25 cellular contexts compared by ENCODE assay signal in the genomic region with DNA sequence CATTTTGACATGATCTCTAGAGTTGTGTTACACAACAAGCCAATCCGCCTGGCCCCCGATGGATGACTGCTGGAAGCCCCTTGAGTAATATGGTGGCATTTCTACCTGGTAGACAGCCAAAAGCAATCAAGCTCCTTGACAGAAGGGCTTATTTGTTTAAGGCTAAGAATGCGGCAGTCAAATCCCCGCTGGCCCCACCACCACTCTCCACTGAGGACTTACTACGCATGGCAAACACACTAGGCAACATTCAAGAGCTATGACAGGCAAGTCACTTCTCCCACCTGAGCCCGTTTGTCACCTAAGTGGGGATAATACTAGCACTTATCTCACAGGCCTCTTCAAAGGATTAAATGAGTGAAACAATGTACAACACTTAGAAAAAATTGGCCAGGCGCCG. TPM values are rescaled to one million over a fixed set of nuclear protein-coding genes. Genes with fewer than 3 reads are reported as not detected.
DNase-seq lines count a peak whose midpoint lies in the region; ATAC-seq and TF ChIP-seq lines count a peak whose summit lies in the region.
"Had no signal": no experiment of that assay in that cellular context is flagged by ENCODE, and none has a peak within 500 bp of the region (broad histone marks: within the 10 kb centered on the region; RNA-seq: fewer than 3 reads in every experiment).

No MANE protein-coding gene starts in this region.

- DNase-seq in NCI-H1436 (lab: John Stamatoyannopoulos, UW) (peak; percentile 57), NCI-H2171 (lab: John Stamatoyannopoulos, UW) (peak; percentile 25), chondrocyte (ENCODE audit: low spot score) (no peak), sciatic nerve (ENCODE audit: low spot score) (peak; percentile 30), neuronal stem cell (ENCODE audit: low spot score) (no peak), RKO (ENCODE audit: low spot score) (no peak), NCI-H1694 treated with DMSO at 0.1 percent for 48 hours (lab: John Stamatoyannopoulos, UW) (no peak)
- DNase-seq: activated CD4-positive, alpha-beta T cell treated with anti-CD3 and anti-CD28 coated beads for 36 hours; activated CD8-positive, alpha-beta T cell treated with anti-CD3 and anti-CD28 coated beads, Interleukin-2, amount 10 ng/mL, durations not matched to agents 7 days and 5 days; activated naive CD8-positive, alpha-beta T cell treated with anti-CD3 and anti-CD28 coated beads, Interleukin-2, amount 10 ng/mL, durations not matched to agents 7 days and 5 days; COR-L47; islet precursor cell; left ventricle myocardium superior; NCI-H1105 treated with DMSO at 0.1 percent for 48 hours; NCI-H748 treated with DMSO at 0.1 percent for 48 hours; nephron progenitor cell; ovary; stimulated activated CD4-positive, alpha-beta T cell treated with anti-CD3 and anti-CD28 coated beads, Interleukin-1b, Interleukin-23, amount 100 ng/mL, for 48 hours; T-helper 17 cell; transverse colon had no signal

- H2BK5ac ChIP-seq in neuronal stem cell (ENCODE audit: low read length), result no peak overlapping the region

- no peak overlapping the region for H3K18ac ChIP-seq in neuronal stem cell (ENCODE audit: low read length)

- peaks cover 4 to 12% of the 10 kb centered on the region in 2 donors for H3K4me1 ChIP-seq in neuronal stem cell (ENCODE audit: control insufficient read depth in 2 of 2, insufficient read depth in 1 of 2, low read depth in 1 of 2, low read length in 2 of 2)
- H3K4me1 ChIP-seq: BLaER1 treated with 17β-estradiol and CSF1 and Interleukin-3, amounts not matched to agents 10 nM and 100 nM; transverse colon had no signal

- no peak overlapping the region for H3K4me3 Mint-ChIP-seq in chondrocyte (ENCODE audit: unreplicated experiment)
- H3K4me3 Mint-ChIP-seq: activated CD4-positive, alpha-beta T cell treated with anti-CD3 and anti-CD28 coated beads for 36 hours; activated CD8-positive, alpha-beta T cell treated with anti-CD3 and anti-CD28 coated beads, Interleukin-2, amount 10 ng/mL, durations not matched to agents 7 days and 5 days; activated naive CD8-positive, alpha-beta T cell treated with anti-CD3 and anti-CD28 coated beads, Interleukin-2, amount 10 ng/mL, durations not matched to agents 7 days and 5 days; nephron progenitor cell; T-helper 17 cell had no signal

- H3K27me3 ChIP-seq in neuronal stem cell (ENCODE audit: control insufficient read depth in 3 of 3, insufficient read depth in 3 of 3, low read depth in 1 of 3, low read length in 3 of 3), result no peaks in the 10 kb centered on the region
- H3K27me3 ChIP-seq: BLaER1 treated with 17β-estradiol and CSF1 and Interleukin-3, amounts not matched to agents 10 nM and 100 nM; ovary; transverse colon had no signal

- peaks cover 10% of the 10 kb centered on the region for H3K36me3 Mint-ChIP-seq in chondrocyte (ENCODE audit: low read depth)

- WGBS in neuronal stem cell (ENCODE audit: extremely low coverage in 2 of 2, insufficient read length in 2 of 2, insufficient replicate concordance in 1 of 2), 2 donors, result no CpG with 5 or more reads among the region's 8 CpGs

- H3K27me3 Mint-ChIP-seq in chondrocyte (ENCODE audit: low read depth), result no peaks in the 10 kb centered on the region
- H3K27me3 Mint-ChIP-seq: activated CD4-positive, alpha-beta T cell treated with anti-CD3 and anti-CD28 coated beads for 36 hours; activated naive CD8-positive, alpha-beta T cell treated with anti-CD3 and anti-CD28 coated beads, Interleukin-2, amount 10 ng/mL, durations not matched to agents 7 days and 5 days; T-helper 17 cell had no signal

- H3K9ac ChIP-seq in neuronal stem cell (ENCODE audit: low read depth, low read length, poor library complexity), result no peak overlapping the region
- H3K9ac ChIP-seq: BLaER1 treated with 17β-estradiol and CSF1 and Interleukin-3, amounts not matched to agents 10 nM and 100 nM had no signal

- no peaks in the 10 kb centered on the region for H3K79me1 ChIP-seq in neuronal stem cell (ENCODE audit: low read depth, low read length)

- intact Hi-C loops in sciatic nerve (cut with DNase I), result no loop called here

- H3K27ac ChIP-seq in neuronal stem cell (replicated peaks; ENCODE audit: low read length), result no peak overlapping the region
- H3K27ac ChIP-seq: BLaER1 treated with 17β-estradiol and CSF1 and Interleukin-3, amounts not matched to agents 10 nM and 100 nM; ovary; RWPE1; SK-N-MC; transverse colon had no signal

- TF ChIP-seq CTCF in chondrocyte (IDR thresholded peaks at IDR 0.05), result no peak

- no peak overlapping the region for H4K91ac ChIP-seq in neuronal stem cell (ENCODE audit: low read depth, low read length, poor library complexity)

- ATAC-seq in sciatic nerve, result no peak
- ATAC-seq: activated CD4-positive, alpha-beta T cell treated with anti-CD3 and anti-CD28 coated beads for 36 hours; activated CD8-positive, alpha-beta T cell treated with anti-CD3 and anti-CD28 coated beads, Interleukin-2, amount 10 ng/mL, durations not matched to agents 7 days and 5 days; left ventricle myocardium superior; T-helper 17 cell had no signal

- no peak overlapping the region for H2AK5ac ChIP-seq in neuronal stem cell (ENCODE audit: low read depth, low read length)

- no peak overlapping the region for H2AFZ ChIP-seq in neuronal stem cell (ENCODE audit: low read length)

- no peak overlapping the region for H3K4ac ChIP-seq in neuronal stem cell (ENCODE audit: low read length)

- no peak overlapping the region for H3K4me3 ChIP-seq in neuronal stem cell (ENCODE audit: low read length in 2 of 2)
- H3K4me3 ChIP-seq: BLaER1 treated with 17β-estradiol and CSF1 and Interleukin-3, amounts not matched to agents 10 nM and 100 nM; K562; ovary; SK-N-MC; smooth muscle cell; transverse colon had no signal

- H3K9me3 ChIP-seq in neuronal stem cell (replicated peaks in 1 of 2; ENCODE audit: control insufficient read depth in 2 of 2, insufficient read depth in 1 of 2, low read depth in 1 of 2, low read length in 2 of 2), result no peaks in the 10 kb centered on the region
- H3K9me3 ChIP-seq: BLaER1 treated with 17β-estradiol and CSF1 and Interleukin-3, amounts not matched to agents 10 nM and 100 nM; ovary; transverse colon had no signal

- H4K8ac ChIP-seq in neuronal stem cell (ENCODE audit: low read depth, low read length), result no peak overlapping the region

- peaks cover 52% of the 10 kb centered on the region for H3K4me1 Mint-ChIP-seq in chondrocyte (ENCODE audit: low read depth)

- no peak overlapping the region for H3K4me2 ChIP-seq in neuronal stem cell (ENCODE audit: insufficient read depth, low read length, poor library complexity, severe bottlenecking)
- H3K4me2 ChIP-seq: BLaER1 treated with 17β-estradiol and CSF1 and Interleukin-3, amounts not matched to agents 10 nM and 100 nM; smooth muscle cell had no signal

- H3K36me3 ChIP-seq in neuronal stem cell (replicated peaks in 1 of 2; ENCODE audit: control insufficient read depth in 2 of 2, insufficient read depth in 2 of 2, low read length in 2 of 2), result peaks cover 2 to 19% of the 10 kb centered on the region in 2 donors
- H3K36me3 ChIP-seq: ovary had no signal

- H3K14ac ChIP-seq in neuronal stem cell (ENCODE audit: low read length), result no peak overlapping the region

- no peak overlapping the region for H2BK15ac ChIP-seq in neuronal stem cell (ENCODE audit: low read length)

- H3K9me3 Mint-ChIP-seq in chondrocyte (ENCODE audit: low read depth), result no peaks in the 10 kb centered on the region
- H3K9me3 Mint-ChIP-seq: activated naive CD8-positive, alpha-beta T cell treated with anti-CD3 and anti-CD28 coated beads, Interleukin-2, amount 10 ng/mL, durations not matched to agents 7 days and 5 days; nephron progenitor cell had no signal

- H2BK120ac ChIP-seq in neuronal stem cell (ENCODE audit: low read depth, low read length), result no peak overlapping the region

- H3K23ac ChIP-seq in neuronal stem cell (ENCODE audit: low read depth, low read length, poor library complexity), result no peak overlapping the region

- peak overlapping the region; percentile 32 for H3K27ac Mint-ChIP-seq in chondrocyte (ENCODE audit: unreplicated experiment)
- H3K27ac Mint-ChIP-seq: activated CD4-positive, alpha-beta T cell treated with anti-CD3 and anti-CD28 coated beads for 36 hours; activated CD8-positive, alpha-beta T cell treated with anti-CD3 and anti-CD28 coated beads, Interleukin-2, amount 10 ng/mL, durations not matched to agents 7 days and 5 days; activated naive CD8-positive, alpha-beta T cell treated with anti-CD3 and anti-CD28 coated beads, Interleukin-2, amount 10 ng/mL, durations not matched to agents 7 days and 5 days; nephron progenitor cell; T-helper 17 cell had no signal

- H2BK12ac ChIP-seq in neuronal stem cell (ENCODE audit: low read length), result no peak overlapping the region

RNA-seq across cellular contexts. Expression of a gene that starts 33.4 kb away (rescaled TPM):
- total RNA-seq in chondrocyte, result 474 to 505 TPM (median 492 TPM) in 3 replicates
- total RNA-seq in sciatic nerve, result 121 TPM
- 39.0 TPM for polyA plus RNA-seq in neuronal stem cell (2013, experiment 1 of 2)
- 39.1 TPM for polyA plus RNA-seq in neuronal stem cell (2013, experiment 2 of 2)

Comparison
In these comparisons a context has a peak if more than half of its experiments do, and no peak if none do; other contexts are left out.
1. DNase-seq: peak in NCI-H1436 (single experiment), NCI-H2171 (single experiment) and sciatic nerve (single experiment); none in chondrocyte (single experiment), neuronal stem cell (single experiment), RKO (single experiment) and NCI-H1694 treated with DMSO at 0.1 percent for 48 hours (single experiment).